Comparison of ENCODE assay signal across 8 cellular contexts in the genomic region with DNA sequence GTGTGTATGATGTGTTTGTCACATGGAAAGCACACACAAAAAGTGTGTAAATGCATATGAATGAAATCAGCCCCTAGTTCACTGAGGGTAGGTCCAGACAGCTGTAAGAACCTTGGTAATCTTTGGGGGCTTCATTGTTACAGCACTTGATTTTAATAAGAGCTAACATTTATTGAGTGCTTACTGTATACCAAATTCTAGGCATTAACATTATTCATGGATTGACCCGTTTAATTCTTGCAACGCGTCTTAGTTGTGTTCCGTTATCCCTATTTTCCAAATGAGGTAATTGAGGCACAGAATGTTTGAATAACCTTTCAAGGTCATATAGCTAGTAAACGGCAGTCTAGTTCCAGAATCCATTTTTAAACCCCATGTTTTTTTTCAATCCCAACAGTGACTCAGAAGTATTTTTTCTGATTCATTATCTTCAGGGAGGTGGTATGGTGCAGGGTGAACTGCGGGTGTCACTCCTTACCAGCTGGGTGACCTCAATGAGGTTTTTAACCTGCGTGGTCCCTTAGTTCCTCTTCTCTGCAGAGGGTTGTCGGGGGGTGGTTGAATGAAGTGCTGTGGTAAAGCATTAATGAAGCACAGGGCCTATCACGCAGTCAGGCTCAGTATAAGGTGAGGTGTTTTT. TPM values are rescaled to one million over a fixed set of nuclear protein-coding genes. Genes with fewer than 3 reads are reported as not detected.
DNase-seq lines count a peak whose midpoint lies in the region; ATAC-seq and TF ChIP-seq lines count a peak whose summit lies in the region.

No MANE protein-coding gene starts in this region.

- H3K9me3 ChIP-seq in CD4-positive, alpha-beta memory T cell (ENCODE audit: control insufficient read depth in 1 of 2, low read length in 2 of 2), result no peaks in the 10 kb centered on the region

- no peaks in the 10 kb centered on the region for H3K36me3 ChIP-seq in CD4-positive, alpha-beta memory T cell (ENCODE audit: insufficient read depth, low read length)

- no peak overlapping the region for H3K4me3 ChIP-seq in CD4-positive, alpha-beta memory T cell (ENCODE audit: low read length in 2 of 2)
- no peak overlapping the region for H3K4me3 ChIP-seq in fibroblast of mammary gland (ENCODE audit: control insufficient read depth, low read depth, low read length)

- peaks cover 27 to 30% of the 10 kb centered on the region in 2 donors for H3K36me3 Mint-ChIP-seq in CD4-positive, alpha-beta memory T cell
- H3K36me3 Mint-ChIP-seq in IgD-negative memory B cell (peaks cover 6% of the 10 kb centered on the region), mesothelial cell of epicardium (peaks cover 3% of the 10 kb centered on the region)
- H3K36me3 Mint-ChIP-seq in activated CD4-positive, alpha-beta T cell treated with anti-CD3 and anti-CD28 coated beads, Interleukin-2, amount 10 ng/mL, durations not matched to agents 7 days and 5 days (ENCODE audit: low read depth), result peaks cover 56% of the 10 kb centered on the region

- H3K27ac Mint-ChIP-seq in CD4-positive, alpha-beta memory T cell, result peak overlapping the region in 6 of 7 donors; percentile 32 to 86 (median 67)
- H3K27ac Mint-ChIP-seq in IgD-negative memory B cell (peak overlapping the region; percentile 22 to 80 (median 60)), mesothelial cell of epicardium (no peak overlapping the region)
- H3K27ac Mint-ChIP-seq in activated CD4-positive, alpha-beta T cell treated with anti-CD3 and anti-CD28 coated beads, Interleukin-2, amount 10 ng/mL, durations not matched to agents 7 days and 5 days, result peak overlapping the region; percentile 36

- CTCF ChIA-PET in CD4-positive, alpha-beta memory T cell (lab: Charles Lee; ENCODE audit: partially characterized antibody), result interaction anchor here (0.8 to 2.3 kb wide), 3 partner anchors 10 to 25 kb away, joined by 3 to 9 read pairs (median 3); no protein-coding TSS in a partner anchor
- CTCF ChIA-PET in activated CD4-positive, alpha-beta T cell treated with anti-CD3 and anti-CD28 coated beads, Interleukin-2, amount 10 ng/mL, durations not matched to agents 7 days and 5 days (lab: Charles Lee), result interaction anchor here (0.5 to 2.7 kb wide), 5 partner anchors 8 to 162 kb away, joined by 3 to 11 read pairs (median 3); no protein-coding TSS in a partner anchor

- no peaks in the 10 kb centered on the region for H3K27me3 ChIP-seq in CD4-positive, alpha-beta memory T cell (ENCODE audit: insufficient read depth, low read length)

- peaks cover 90% of the 10 kb centered on the region for H3K4me1 ChIP-seq in CD4-positive, alpha-beta memory T cell (ENCODE audit: insufficient read depth, low read length)

- POLR2A ChIA-PET in CD4-positive, alpha-beta memory T cell (lab: Charles Lee; ENCODE audit: partially characterized antibody), result interaction anchor here (2.3 to 5.7 kb wide), 2 partner anchors 9 to 12 kb away, joined by 7 to 36 read pairs; no protein-coding TSS in a partner anchor
- POLR2A ChIA-PET in activated CD4-positive, alpha-beta T cell treated with anti-CD3 and anti-CD28 coated beads, Interleukin-2, amount 10 ng/mL, durations not matched to agents 7 days and 5 days (lab: Charles Lee), result interaction anchor here (0.6 to 0.7 kb wide), 2 partner anchors 18 to 234 kb away, joined by 3 read pairs; no protein-coding TSS in a partner anchor

- DNase-seq in CD4-positive, alpha-beta memory T cell, result peak; percentile 35 to 80 (median 56)
- peak; percentile 38 for DNase-seq in activated CD4-positive, alpha-beta T cell treated with anti-CD3 and anti-CD28 coated beads, Interleukin-2, amount 10 ng/mL, durations not matched to agents 7 days and 5 days
- peak; percentile 56 for DNase-seq in fibroblast of mammary gland (ENCODE audit: low read depth)
- no peak for DNase-seq in medulla oblongata (ENCODE audit: extremely low spot score)
- DNase-seq in NCI-H187 treated with DMSO at 0.1 percent for 48 hours (lab: John Stamatoyannopoulos, UW), result no peak
- no peak for DNase-seq in mesothelial cell of epicardium (ENCODE audit: low spot score in 2 of 2, unreplicated experiment in 2 of 2)

- H3K27me3 Mint-ChIP-seq in CD4-positive, alpha-beta memory T cell, result no peaks in the 10 kb centered on the region
- H3K27me3 Mint-ChIP-seq in IgD-negative memory B cell (no peaks in the 10 kb centered on the region), mesothelial cell of epicardium (ENCODE audit: low read depth) (no peaks in the 10 kb centered on the region)
- H3K27me3 Mint-ChIP-seq in activated CD4-positive, alpha-beta T cell treated with anti-CD3 and anti-CD28 coated beads, Interleukin-2, amount 10 ng/mL, durations not matched to agents 7 days and 5 days, result no peaks in the 10 kb centered on the region

- TF ChIP-seq CTCF in fibroblast of mammary gland (conservative IDR thresholded peaks at IDR 0.05; ENCODE audit: control insufficient read depth, insufficient read depth, low read depth, low read length), result no peak
- no peak for TF ChIP-seq CTCF in mesothelial cell of epicardium (IDR thresholded peaks at IDR 0.05; ENCODE audit: unreplicated experiment)

- no peaks in the 10 kb centered on the region for H3K9me3 Mint-ChIP-seq in CD4-positive, alpha-beta memory T cell
- H3K9me3 Mint-ChIP-seq in IgD-negative memory B cell, result no peaks in the 10 kb centered on the region
- H3K9me3 Mint-ChIP-seq in activated CD4-positive, alpha-beta T cell treated with anti-CD3 and anti-CD28 coated beads, Interleukin-2, amount 10 ng/mL, durations not matched to agents 7 days and 5 days, result peaks cover 1% of the 10 kb centered on the region
- no peaks in the 10 kb centered on the region for H3K9me3 Mint-ChIP-seq in mesothelial cell of epicardium

- H3K4me1 Mint-ChIP-seq in CD4-positive, alpha-beta memory T cell, result peaks cover 71 to 98% (median 87%) of the 10 kb centered on the region in 4 donors
- H3K4me1 Mint-ChIP-seq in IgD-negative memory B cell (peaks cover 55 to 68% (median 63%) of the 10 kb centered on the region in 3 donors), mesothelial cell of epicardium (peaks cover 19% of the 10 kb centered on the region)
- peaks cover 84% of the 10 kb centered on the region for H3K4me1 Mint-ChIP-seq in activated CD4-positive, alpha-beta T cell treated with anti-CD3 and anti-CD28 coated beads, Interleukin-2, amount 10 ng/mL, durations not matched to agents 7 days and 5 days

- H3K27ac ChIP-seq in CD4-positive, alpha-beta memory T cell (ENCODE audit: low read depth, low read length), result no peak overlapping the region

- intact Hi-C loops in CD4-positive, alpha-beta memory T cell (cut with micrococcal nuclease), result loop anchor here (1.0 kb wide), 1 partner anchor 8 kb away; no protein-coding TSS in a partner anchor

- H3K4me3 Mint-ChIP-seq in CD4-positive, alpha-beta memory T cell, result peak overlapping the region in 7 of 8 donors; percentile 10 to 69 (median 33)
- peak overlapping the region; percentile 0 to 78 (median 66) for H3K4me3 Mint-ChIP-seq in IgD-negative memory B cell
- no peak overlapping the region for H3K4me3 Mint-ChIP-seq in activated CD4-positive, alpha-beta T cell treated with anti-CD3 and anti-CD28 coated beads, Interleukin-2, amount 10 ng/mL, durations not matched to agents 7 days and 5 days
- no peak overlapping the region for H3K4me3 Mint-ChIP-seq in mesothelial cell of epicardium

- ATAC-seq in GM19452 (IDR thresholded peaks at IDR 0.05; ENCODE audit: unreplicated experiment), result no peak

RNA-seq across cellular contexts. Expression of a gene that starts 14.2 kb away (rescaled TPM):
- 10 to 100 TPM; 86.0 to 86.4 TPM for total RNA-seq in CD4-positive, alpha-beta memory T cell
- 10 to 100 TPM; 35.1 to 58.3 TPM for polyA plus RNA-seq in CD4-positive, alpha-beta memory T cell
- 57.6 TPM for polyA plus RNA-seq in IgD-negative memory B cell
- total RNA-seq in activated CD4-positive, alpha-beta T cell treated with anti-CD3 and anti-CD28 coated beads, Interleukin-2, amount 10 ng/mL, durations not matched to agents 7 days and 5 days, result 100 to 1,000 TPM; 115 to 150 TPM
- 20.2 to 27.1 TPM (median 22.7 TPM) in 3 replicates for total RNA-seq in mesothelial cell of epicardium

RNA-seq across cellular contexts. Expression of a gene that starts 46.3 kb away (rescaled TPM):
- total RNA-seq in CD4-positive, alpha-beta memory T cell, result 100 to 1,000 TPM; 150 to 161 TPM
- 100 to 1,000 TPM; 187 to 211 TPM for polyA plus RNA-seq in CD4-positive, alpha-beta memory T cell
- 147 TPM for polyA plus RNA-seq in IgD-negative memory B cell
- total RNA-seq in activated CD4-positive, alpha-beta T cell treated with anti-CD3 and anti-CD28 coated beads, Interleukin-2, amount 10 ng/mL, durations not matched to agents 7 days and 5 days, result 100 to 1,000 TPM; 219 to 226 TPM
- 124 to 132 TPM (median 130 TPM) in 3 replicates for total RNA-seq in mesothelial cell of epicardium

Comparison
In these comparisons a context has a peak if more than half of its experiments do, and no peak if none do; other contexts are left out.
1. DNase-seq: peak in CD4-positive, alpha-beta memory T cell (5 of 5), activated CD4-positive, alpha-beta T cell treated with anti-CD3 and anti-CD28 coated beads, Interleukin-2, amount 10 ng/mL, durations not matched to agents 7 days and 5 days (single experiment) and fibroblast of mammary gland (single experiment); none in medulla oblongata (single experiment), NCI-H187 treated with DMSO at 0.1 percent for 48 hours (single experiment) and mesothelial cell of epicardium (0 of 2).
2. H3K4me3 Mint-ChIP-seq: peak in CD4-positive, alpha-beta memory T cell (7 of 8) and IgD-negative memory B cell (4 of 4); none in activated CD4-positive, alpha-beta T cell treated with anti-CD3 and anti-CD28 coated beads, Interleukin-2, amount 10 ng/mL, durations not matched to agents 7 days and 5 days (single experiment) and mesothelial cell of epicardium (single experiment).